Comparison of ENCODE assay signal across 1 cellular context in the genomic region with DNA sequence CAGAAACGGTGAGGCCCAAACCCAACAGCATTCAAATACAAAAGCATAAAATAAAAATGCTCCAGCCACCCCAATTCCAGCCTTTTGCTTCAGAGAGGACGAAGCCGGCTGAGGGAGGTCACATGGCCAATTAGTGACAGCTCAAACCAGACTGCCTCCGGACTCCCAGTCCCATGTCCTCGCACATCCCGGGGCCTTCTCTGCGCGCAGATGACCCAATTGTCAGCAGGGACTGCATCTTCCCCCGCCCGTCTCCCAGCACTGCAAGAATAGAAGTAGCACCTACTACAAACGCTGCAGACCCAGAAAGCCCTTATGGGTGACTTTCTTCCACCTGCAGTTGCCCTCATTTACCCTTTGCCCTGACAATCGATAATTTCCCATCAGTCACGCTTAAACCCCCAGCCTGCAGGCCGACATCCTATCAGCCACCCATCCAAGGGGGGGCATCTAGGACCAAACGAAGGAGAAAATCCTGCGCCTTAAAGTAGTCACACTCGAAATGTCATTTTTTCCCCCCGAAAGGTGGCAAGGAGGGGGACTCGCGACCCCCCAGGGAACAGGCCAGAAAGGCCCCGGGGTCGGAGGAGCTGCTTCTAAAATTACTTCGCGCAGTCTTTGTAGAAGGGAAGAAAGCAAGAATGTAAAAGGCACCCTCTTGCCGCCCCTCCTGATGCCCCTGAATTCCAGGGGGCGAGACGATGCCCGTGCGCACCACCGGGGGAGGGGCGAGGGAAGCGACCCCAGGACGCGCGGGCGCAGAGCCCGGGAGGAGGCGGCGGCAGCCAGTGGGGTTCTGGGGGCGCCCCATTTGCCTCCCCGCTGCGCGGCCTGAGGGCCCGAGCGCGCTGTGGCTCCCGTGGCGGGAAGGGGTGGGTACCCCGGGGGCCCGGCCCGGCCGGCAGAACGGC.
A peak's percentile ranks its signal among the peaks of the same experiment; 100 is the strongest.
TF ChIP-seq lines count a peak whose summit lies in the region.

No MANE protein-coding gene starts in this region.

TF ChIP-seq in GM12878, 131 proteins besides CTCF, POLR2A, EP300 and RAD21 (continued from another document and continues in another):
- TF ChIP-seq, protein P1, sequence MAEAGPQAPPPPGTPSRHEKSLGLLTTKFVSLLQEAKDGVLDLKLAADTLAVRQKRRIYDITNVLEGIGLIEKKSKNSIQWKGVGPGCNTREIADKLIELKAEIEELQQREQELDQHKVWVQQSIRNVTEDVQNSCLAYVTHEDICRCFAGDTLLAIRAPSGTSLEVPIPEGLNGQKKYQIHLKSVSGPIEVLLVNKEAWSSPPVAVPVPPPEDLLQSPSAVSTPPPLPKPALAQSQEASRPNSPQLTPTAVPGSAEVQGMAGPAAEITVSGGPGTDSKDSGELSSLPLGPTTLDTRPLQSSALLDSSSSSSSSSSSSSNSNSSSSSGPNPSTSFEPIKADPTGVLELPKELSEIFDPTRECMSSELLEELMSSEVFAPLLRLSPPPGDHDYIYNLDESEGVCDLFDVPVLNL (IDR thresholded peaks at IDR 0.05; ENCODE audit: low read depth, low read length): no peak
- TF ChIP-seq, protein P2, sequence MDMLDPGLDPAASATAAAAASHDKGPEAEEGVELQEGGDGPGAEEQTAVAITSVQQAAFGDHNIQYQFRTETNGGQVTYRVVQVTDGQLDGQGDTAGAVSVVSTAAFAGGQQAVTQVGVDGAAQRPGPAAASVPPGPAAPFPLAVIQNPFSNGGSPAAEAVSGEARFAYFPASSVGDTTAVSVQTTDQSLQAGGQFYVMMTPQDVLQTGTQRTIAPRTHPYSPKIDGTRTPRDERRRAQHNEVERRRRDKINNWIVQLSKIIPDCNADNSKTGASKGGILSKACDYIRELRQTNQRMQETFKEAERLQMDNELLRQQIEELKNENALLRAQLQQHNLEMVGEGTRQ (IDR thresholded peaks at IDR 0.05; ENCODE audit: borderline replicate concordance, low read depth, low read length): peak; percentile 16
- TF ChIP-seq IKZF1 (conservative IDR thresholded peaks at IDR 0.05) (no peak), RAD51 (IDR thresholded peaks at IDR 0.05) (peak; percentile 73), CREB1 (IDR thresholded peaks at IDR 0.05; ENCODE audit: low read depth) (no peak), SUZ12 (IDR thresholded peaks at IDR 0.05; ENCODE audit: unreplicated experiment) (no peak), POLR2AphosphoS5 (IDR thresholded peaks at IDR 0.05; ENCODE audit: low read length) (no peak), NRF1 (conservative IDR thresholded peaks at IDR 0.05; ENCODE audit: low read depth, low read length) (no peak), SREBF2 (IDR thresholded peaks at IDR 0.05; ENCODE audit: low read length) (no peak), IRF4 (IDR thresholded peaks at IDR 0.05; ENCODE audit: low read depth, low read length) (no peak), SRF (IDR thresholded peaks at IDR 0.05; ENCODE audit: low read depth in 2 of 2, low read length in 2 of 2) (no peak), MEF2A (IDR thresholded peaks at IDR 0.05; ENCODE audit: insufficient read depth, low read depth, low read length) (no peak), SIX5 (IDR thresholded peaks at IDR 0.05; ENCODE audit: low read depth, low read length, severe bottlenecking) (no peak), GATAD2B (conservative IDR thresholded peaks at IDR 0.05; ENCODE audit: low read depth) (0 out of 2 replicates have a peak, but pooled peaks have one; percentile 40), FOXK2 (IDR thresholded peaks at IDR 0.05) (no peak), TCF7 (IDR thresholded peaks at IDR 0.05; ENCODE audit: borderline replicate concordance) (no peak), BRCA1 (IDR thresholded peaks at IDR 0.05; ENCODE audit: low read depth, low read length) (no peak), RUNX3 (IDR thresholded peaks at IDR 0.05; ENCODE audit: low read length) (no peak), YY1 (IDR thresholded peaks at IDR 0.05; ENCODE audit: low read depth, low read length) (no peak), JUNB (IDR thresholded peaks at IDR 0.05) (no peak), POU2F2 (IDR thresholded peaks at IDR 0.05; ENCODE audit: borderline replicate concordance, low read depth, low read length) (no peak), HDAC2 (IDR thresholded peaks at IDR 0.05) (no peak), SMAD1 (IDR thresholded peaks at IDR 0.05; ENCODE audit: low read depth, partially characterized antibody) (no peak), PML (IDR thresholded peaks at IDR 0.05; ENCODE audit: low read length) (no peak), MYC (IDR thresholded peaks at IDR 0.05; ENCODE audit: insufficient read depth, insufficient read length, insufficient replicate concordance, low read length, severe bottlenecking) (no peak), BACH1 (IDR thresholded peaks at IDR 0.05; ENCODE audit: borderline replicate concordance) (no peak), KAT2A (conservative IDR thresholded peaks at IDR 0.05; ENCODE audit: control insufficient read depth, low read depth, low read length) (no peak)
- TF ChIP-seq, protein P3, sequence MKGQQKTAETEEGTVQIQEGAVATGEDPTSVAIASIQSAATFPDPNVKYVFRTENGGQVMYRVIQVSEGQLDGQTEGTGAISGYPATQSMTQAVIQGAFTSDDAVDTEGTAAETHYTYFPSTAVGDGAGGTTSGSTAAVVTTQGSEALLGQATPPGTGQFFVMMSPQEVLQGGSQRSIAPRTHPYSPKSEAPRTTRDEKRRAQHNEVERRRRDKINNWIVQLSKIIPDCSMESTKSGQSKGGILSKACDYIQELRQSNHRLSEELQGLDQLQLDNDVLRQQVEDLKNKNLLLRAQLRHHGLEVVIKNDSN (IDR thresholded peaks at IDR 0.05; ENCODE audit: borderline replicate concordance, extremely low read length, insufficient read depth, low read depth, low read length): peak; percentile 40
- TF ChIP-seq, protein P4, sequence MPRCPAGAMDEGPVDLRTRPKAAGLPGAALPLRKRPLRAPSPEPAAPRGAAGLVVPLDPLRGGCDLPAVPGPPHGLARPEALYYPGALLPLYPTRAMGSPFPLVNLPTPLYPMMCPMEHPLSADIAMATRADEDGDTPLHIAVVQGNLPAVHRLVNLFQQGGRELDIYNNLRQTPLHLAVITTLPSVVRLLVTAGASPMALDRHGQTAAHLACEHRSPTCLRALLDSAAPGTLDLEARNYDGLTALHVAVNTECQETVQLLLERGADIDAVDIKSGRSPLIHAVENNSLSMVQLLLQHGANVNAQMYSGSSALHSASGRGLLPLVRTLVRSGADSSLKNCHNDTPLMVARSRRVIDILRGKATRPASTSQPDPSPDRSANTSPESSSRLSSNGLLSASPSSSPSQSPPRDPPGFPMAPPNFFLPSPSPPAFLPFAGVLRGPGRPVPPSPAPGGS (IDR thresholded peaks at IDR 0.05; ENCODE audit: borderline replicate concordance, insufficient read depth, low read depth, low read length, poor library complexity, severe bottlenecking): no peak
- TF ChIP-seq, protein P5, sequence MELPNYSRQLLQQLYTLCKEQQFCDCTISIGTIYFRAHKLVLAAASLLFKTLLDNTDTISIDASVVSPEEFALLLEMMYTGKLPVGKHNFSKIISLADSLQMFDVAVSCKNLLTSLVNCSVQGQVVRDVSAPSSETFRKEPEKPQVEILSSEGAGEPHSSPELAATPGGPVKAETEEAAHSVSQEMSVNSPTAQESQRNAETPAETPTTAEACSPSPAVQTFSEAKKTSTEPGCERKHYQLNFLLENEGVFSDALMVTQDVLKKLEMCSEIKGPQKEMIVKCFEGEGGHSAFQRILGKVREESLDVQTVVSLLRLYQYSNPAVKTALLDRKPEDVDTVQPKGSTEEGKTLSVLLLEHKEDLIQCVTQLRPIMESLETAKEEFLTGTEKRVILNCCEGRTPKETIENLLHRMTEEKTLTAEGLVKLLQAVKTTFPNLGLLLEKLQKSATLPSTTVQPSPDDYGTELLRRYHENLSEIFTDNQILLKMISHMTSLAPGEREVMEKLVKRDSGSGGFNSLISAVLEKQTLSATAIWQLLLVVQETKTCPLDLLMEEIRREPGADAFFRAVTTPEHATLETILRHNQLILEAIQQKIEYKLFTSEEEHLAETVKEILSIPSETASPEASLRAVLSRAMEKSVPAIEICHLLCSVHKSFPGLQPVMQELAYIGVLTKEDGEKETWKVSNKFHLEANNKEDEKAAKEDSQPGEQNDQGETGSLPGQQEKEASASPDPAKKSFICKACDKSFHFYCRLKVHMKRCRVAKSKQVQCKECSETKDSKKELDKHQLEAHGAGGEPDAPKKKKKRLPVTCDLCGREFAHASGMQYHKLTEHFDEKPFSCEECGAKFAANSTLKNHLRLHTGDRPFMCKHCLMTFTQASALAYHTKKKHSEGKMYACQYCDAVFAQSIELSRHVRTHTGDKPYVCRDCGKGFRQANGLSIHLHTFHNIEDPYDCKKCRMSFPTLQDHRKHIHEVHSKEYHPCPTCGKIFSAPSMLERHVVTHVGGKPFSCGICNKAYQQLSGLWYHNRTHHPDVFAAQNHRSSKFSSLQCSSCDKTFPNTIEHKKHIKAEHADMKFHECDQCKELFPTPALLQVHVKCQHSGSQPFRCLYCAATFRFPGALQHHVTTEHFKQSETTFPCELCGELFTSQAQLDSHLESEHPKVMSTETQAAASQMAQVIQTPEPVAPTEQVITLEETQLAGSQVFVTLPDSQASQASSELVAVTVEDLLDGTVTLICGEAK (IDR thresholded peaks at IDR 0.05; ENCODE audit: borderline replicate concordance): no peak
- TF ChIP-seq, protein P6, sequence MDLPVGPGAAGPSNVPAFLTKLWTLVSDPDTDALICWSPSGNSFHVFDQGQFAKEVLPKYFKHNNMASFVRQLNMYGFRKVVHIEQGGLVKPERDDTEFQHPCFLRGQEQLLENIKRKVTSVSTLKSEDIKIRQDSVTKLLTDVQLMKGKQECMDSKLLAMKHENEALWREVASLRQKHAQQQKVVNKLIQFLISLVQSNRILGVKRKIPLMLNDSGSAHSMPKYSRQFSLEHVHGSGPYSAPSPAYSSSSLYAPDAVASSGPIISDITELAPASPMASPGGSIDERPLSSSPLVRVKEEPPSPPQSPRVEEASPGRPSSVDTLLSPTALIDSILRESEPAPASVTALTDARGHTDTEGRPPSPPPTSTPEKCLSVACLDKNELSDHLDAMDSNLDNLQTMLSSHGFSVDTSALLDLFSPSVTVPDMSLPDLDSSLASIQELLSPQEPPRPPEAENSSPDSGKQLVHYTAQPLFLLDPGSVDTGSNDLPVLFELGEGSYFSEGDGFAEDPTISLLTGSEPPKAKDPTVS (IDR thresholded peaks at IDR 0.05; ENCODE audit: low read depth, low read length): no peak
- TF ChIP-seq, protein P7, sequence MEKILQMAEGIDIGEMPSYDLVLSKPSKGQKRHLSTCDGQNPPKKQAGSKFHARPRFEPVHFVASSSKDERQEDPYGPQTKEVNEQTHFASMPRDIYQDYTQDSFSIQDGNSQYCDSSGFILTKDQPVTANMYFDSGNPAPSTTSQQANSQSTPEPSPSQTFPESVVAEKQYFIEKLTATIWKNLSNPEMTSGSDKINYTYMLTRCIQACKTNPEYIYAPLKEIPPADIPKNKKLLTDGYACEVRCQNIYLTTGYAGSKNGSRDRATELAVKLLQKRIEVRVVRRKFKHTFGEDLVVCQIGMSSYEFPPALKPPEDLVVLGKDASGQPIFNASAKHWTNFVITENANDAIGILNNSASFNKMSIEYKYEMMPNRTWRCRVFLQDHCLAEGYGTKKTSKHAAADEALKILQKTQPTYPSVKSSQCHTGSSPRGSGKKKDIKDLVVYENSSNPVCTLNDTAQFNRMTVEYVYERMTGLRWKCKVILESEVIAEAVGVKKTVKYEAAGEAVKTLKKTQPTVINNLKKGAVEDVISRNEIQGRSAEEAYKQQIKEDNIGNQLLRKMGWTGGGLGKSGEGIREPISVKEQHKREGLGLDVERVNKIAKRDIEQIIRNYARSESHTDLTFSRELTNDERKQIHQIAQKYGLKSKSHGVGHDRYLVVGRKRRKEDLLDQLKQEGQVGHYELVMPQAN (conservative IDR thresholded peaks at IDR 0.05): no peak; the same call in 1 of the 2 replicates
- TF ChIP-seq, protein P8, sequence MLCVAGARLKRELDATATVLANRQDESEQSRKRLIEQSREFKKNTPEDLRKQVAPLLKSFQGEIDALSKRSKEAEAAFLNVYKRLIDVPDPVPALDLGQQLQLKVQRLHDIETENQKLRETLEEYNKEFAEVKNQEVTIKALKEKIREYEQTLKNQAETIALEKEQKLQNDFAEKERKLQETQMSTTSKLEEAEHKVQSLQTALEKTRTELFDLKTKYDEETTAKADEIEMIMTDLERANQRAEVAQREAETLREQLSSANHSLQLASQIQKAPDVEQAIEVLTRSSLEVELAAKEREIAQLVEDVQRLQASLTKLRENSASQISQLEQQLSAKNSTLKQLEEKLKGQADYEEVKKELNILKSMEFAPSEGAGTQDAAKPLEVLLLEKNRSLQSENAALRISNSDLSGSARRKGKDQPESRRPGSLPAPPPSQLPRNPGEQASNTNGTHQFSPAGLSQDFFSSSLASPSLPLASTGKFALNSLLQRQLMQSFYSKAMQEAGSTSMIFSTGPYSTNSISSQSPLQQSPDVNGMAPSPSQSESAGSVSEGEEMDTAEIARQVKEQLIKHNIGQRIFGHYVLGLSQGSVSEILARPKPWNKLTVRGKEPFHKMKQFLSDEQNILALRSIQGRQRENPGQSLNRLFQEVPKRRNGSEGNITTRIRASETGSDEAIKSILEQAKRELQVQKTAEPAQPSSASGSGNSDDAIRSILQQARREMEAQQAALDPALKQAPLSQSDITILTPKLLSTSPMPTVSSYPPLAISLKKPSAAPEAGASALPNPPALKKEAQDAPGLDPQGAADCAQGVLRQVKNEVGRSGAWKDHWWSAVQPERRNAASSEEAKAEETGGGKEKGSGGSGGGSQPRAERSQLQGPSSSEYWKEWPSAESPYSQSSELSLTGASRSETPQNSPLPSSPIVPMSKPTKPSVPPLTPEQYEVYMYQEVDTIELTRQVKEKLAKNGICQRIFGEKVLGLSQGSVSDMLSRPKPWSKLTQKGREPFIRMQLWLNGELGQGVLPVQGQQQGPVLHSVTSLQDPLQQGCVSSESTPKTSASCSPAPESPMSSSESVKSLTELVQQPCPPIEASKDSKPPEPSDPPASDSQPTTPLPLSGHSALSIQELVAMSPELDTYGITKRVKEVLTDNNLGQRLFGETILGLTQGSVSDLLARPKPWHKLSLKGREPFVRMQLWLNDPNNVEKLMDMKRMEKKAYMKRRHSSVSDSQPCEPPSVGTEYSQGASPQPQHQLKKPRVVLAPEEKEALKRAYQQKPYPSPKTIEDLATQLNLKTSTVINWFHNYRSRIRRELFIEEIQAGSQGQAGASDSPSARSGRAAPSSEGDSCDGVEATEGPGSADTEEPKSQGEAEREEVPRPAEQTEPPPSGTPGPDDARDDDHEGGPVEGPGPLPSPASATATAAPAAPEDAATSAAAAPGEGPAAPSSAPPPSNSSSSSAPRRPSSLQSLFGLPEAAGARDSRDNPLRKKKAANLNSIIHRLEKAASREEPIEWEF (IDR thresholded peaks at IDR 0.05; ENCODE audit: insufficient replicate concordance, low read depth, low read length): no peak
- TF ChIP-seq, protein P9, sequence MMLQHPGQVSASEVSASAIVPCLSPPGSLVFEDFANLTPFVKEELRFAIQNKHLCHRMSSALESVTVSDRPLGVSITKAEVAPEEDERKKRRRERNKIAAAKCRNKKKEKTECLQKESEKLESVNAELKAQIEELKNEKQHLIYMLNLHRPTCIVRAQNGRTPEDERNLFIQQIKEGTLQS (IDR thresholded peaks at IDR 0.05; ENCODE audit: borderline replicate concordance, extremely low read depth, low read depth, low read length): no peak
- TF ChIP-seq, protein P10, sequence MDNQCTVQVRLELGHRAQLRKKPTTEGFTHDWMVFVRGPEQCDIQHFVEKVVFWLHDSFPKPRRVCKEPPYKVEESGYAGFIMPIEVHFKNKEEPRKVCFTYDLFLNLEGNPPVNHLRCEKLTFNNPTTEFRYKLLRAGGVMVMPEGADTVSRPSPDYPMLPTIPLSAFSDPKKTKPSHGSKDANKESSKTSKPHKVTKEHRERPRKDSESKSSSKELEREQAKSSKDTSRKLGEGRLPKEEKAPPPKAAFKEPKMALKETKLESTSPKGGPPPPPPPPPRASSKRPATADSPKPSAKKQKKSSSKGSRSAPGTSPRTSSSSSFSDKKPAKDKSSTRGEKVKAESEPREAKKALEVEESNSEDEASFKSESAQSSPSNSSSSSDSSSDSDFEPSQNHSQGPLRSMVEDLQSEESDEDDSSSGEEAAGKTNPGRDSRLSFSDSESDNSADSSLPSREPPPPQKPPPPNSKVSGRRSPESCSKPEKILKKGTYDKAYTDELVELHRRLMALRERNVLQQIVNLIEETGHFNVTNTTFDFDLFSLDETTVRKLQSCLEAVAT (IDR thresholded peaks at IDR 0.05): peak; percentile 62; the same call in 1 of the 2 replicates
